ENCODE assay signal across 25 cellular contexts in the genomic region with DNA sequence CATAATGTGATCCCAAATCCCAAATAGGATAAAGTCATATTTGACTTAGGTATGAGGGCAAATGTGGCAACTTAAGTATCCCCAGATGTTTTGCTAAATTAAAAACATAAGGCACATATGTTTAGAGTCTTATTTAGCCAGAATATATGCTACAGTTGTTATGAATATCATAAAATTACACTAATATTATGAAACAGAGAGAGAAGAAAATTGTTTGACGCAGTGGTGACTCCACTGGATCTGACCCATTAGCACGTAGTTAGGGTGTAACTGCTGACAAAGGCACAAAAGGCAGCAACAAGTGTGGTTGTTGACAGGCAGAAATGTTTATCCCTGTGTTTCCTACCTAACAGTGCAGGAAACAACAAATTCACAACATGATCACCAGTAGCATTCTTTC.
"Had no signal": no experiment of that assay in that cellular context is flagged by ENCODE, and none has a peak within 500 bp of the region (broad histone marks: within the 10 kb centered on the region; RNA-seq: fewer than 3 reads in every experiment).

No MANE protein-coding gene starts in this region.

- DNase-seq: effector CD8-positive, alpha-beta T cell; endodermal cell; foreskin melanocyte; glutamatergic neuron; heart right ventricle; hippocampal formation; left cardiac atrium; left lung; mesenchymal stem cell; mucosa of descending colon; naive B cell; stimulated activated CD4-positive, alpha-beta T cell treated with anti-CD3 and anti-CD28 coated beads, Interleukin-12 subunit alpha, Interleukin-12 subunit beta, amount 100 ng/mL, for 4 hours; stimulated activated CD4-positive, alpha-beta T cell treated with anti-CD3 and anti-CD28 coated beads, Interleukin-1b, Interleukin-23, amount 100 ng/mL, for 48 hours; stimulated activated CD4-positive, alpha-beta T cell treated with anti-CD3 and anti-CD28 coated beads, Interleukin-4, amount 100 ng/mL, for 1 hour; stimulated activated CD8-positive, alpha-beta memory T cell treated with anti-CD3 and anti-CD28 coated beads, Interleukin-4, amount 100 ng/mL, for 48 hours; stimulated activated naive CD4-positive, alpha-beta T cell; stimulated activated naive CD8-positive, alpha-beta T cell treated with anti-CD3 and anti-CD28 coated beads, Interleukin-15, amount 100 ng/mL, for 72 hours; transverse colon; upper lobe of right lung had no signal

- H3K4me1 ChIP-seq: left lung, neural progenitor cell, prostate gland, right atrium auricular region, transverse colon, upper lobe of right lung had no signal

- H3K9me3 ChIP-seq: mucosa of descending colon, prostate gland, right atrium auricular region, suprapubic skin, transverse colon, upper lobe of right lung had no signal

- H3K27me3 ChIP-seq: left lung, neural progenitor cell, right atrium auricular region, suprapubic skin, transverse colon, upper lobe of right lung had no signal

- H3K27ac ChIP-seq: epithelial cell of prostate, heart right ventricle, left lung, neural progenitor cell, prostate gland, suprapubic skin, transverse colon, upper lobe of right lung had no signal

- H3K4me3 ChIP-seq: heart right ventricle, left lung, mucosa of descending colon, neural progenitor cell, prostate gland, right atrium auricular region, smooth muscle cell, suprapubic skin, transverse colon, upper lobe of right lung had no signal

- H3K36me3 ChIP-seq: heart right ventricle, left lung, neural progenitor cell, prostate gland, right atrium auricular region, suprapubic skin, transverse colon, upper lobe of right lung had no signal

- H3K9ac ChIP-seq: neural progenitor cell had no signal
